Comparison of ENCODE assay signal across 9 cellular contexts in genomic region chr5:97644896-97645295, GRCh38.
"Had no signal": no experiment of that assay in that cellular context is flagged by ENCODE, and none has a peak within 500 bp of the region (broad histone marks: within the 10 kb centered on the region; RNA-seq: fewer than 3 reads in every experiment).

No MANE protein-coding gene starts in this region.

- ATAC-seq: GM23338, HCT116 had no signal

- H3K4me2 ChIP-seq: GM23338 had no signal

- H3K36me3 ChIP-seq: HAP-1 had no signal

- DNase-seq: GM23248, GOT3, H7, H9, HCEC 1CT, HFFc6 had no signal

- H2AFZ ChIP-seq: GM23248, GM23338 had no signal

- H3K27ac ChIP-seq: GM23248 had no signal

- H3K9ac ChIP-seq: GM23248 had no signal

- H3K9me3 ChIP-seq: HAP-1 had no signal

- H3K4me1 ChIP-seq: HAP-1 had no signal

- H3K4me3 ChIP-seq: GM23248, GM23338, HAP-1 had no signal
